Comparison of ENCODE assay signal across 7 cellular contexts in the genomic region with DNA sequence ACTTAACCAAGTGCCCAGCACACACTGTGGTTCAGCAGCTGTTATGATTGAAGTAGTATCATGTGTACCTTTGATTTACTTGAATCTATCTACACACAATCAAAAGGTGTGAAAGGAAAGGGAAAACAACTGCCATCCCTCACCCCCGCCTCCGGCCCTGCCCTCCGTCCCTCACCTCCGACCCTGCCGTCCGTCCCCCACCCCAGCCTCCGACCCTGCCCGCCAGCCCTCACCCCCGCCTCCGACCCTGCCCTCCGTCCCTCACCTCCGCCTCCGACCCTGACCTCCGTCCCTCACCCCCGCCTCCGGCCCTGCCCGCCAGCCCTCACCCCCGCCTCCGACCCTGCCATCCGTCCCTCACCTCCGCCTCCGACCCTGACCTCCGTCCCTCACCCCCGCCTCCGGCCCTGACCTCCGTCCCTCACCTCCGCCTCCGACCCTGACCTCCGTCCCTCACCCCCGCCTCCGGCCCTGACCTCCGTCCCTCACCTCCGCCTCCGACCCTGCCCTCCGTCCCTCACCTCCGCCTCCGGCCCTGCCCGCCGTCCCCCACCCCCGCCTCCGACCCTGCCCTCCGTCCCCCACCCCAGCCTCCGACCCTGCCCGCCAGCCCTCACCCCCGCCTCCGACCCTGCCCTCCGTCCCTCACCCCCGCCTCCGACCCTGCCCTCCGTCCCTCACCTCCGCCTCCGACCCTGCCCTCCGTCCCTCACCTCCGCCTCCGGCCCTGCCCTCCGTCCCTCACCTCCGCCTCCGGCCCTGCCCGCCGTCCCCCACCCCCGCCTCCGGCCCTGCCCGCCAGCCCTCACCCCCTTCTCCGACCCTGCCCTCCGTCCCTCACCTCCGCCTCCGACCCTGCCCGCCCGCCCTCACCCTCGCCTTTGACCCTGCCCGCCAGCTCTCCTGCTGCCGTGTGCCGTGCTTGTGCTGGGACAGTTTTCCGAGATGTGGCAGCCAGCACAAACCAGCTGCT.
A peak's percentile ranks its signal among the peaks of the same experiment; 100 is the strongest.
DNase-seq lines count a peak whose midpoint lies in the region; FAIRE-seq and TF ChIP-seq lines count a peak whose summit lies in the region.
"Not testable (repeated sequence)": the region's sequence is repeated elsewhere in the genome, so short reads cannot be mapped to it uniquely, and the experiment has no call there.

No MANE protein-coding gene starts in this region.

- peak overlapping the region; percentile 78 for H3K4me3 Mint-ChIP-seq in HFFc6
- not testable (repeated sequence) for H3K4me3 Mint-ChIP-seq in activated CD4-positive, alpha-beta memory T cell treated with anti-CD3 and anti-CD28 coated beads for 36 hours

- not testable (repeated sequence) for H4K20me1 ChIP-seq in endothelial cell of umbilical vein (replicated peaks; ENCODE audit: control insufficient read depth, extremely low read depth, insufficient read depth, low read length); osteoblast (ENCODE audit: insufficient read depth, low read length)

- not testable (repeated sequence) for TF ChIP-seq CTCF in HFFc6 (IDR thresholded peaks at IDR 0.05); brain microvascular endothelial cell (IDR thresholded peaks at IDR 0.05; ENCODE audit: low read depth, low read length, missing control alignments); endothelial cell of umbilical vein (IDR thresholded peaks at IDR 0.05; ENCODE audit: extremely low read depth in 1 of 2, insufficient read depth in 1 of 2, low read depth in 1 of 2, low read length in 2 of 2); osteoblast (IDR thresholded peaks at IDR 0.05; ENCODE audit: extremely low read depth, low read depth, low read length)

- TF ChIP-seq POLR2A in endothelial cell of umbilical vein (IDR thresholded peaks at IDR 0.05; ENCODE audit: low read depth, low read length) = not testable (repeated sequence)

- H3K9ac ChIP-seq in endothelial cell of umbilical vein (replicated peaks; ENCODE audit: extremely low read depth, insufficient read depth, low read length) = peak overlapping the region; percentile 63
- H3K9ac ChIP-seq in subcutaneous abdominal adipose tissue (ENCODE audit: low read length in 5 of 5) = not testable (repeated sequence)

- not testable (repeated sequence) for H3K9me3 ChIP-seq in endothelial cell of umbilical vein (replicated peaks; ENCODE audit: control insufficient read depth, insufficient read depth, low read length); osteoblast (ENCODE audit: low read depth, low read length); subcutaneous abdominal adipose tissue (ENCODE audit: control insufficient read depth in 5 of 5, low read length in 5 of 5)

- H3K4me1 ChIP-seq in endothelial cell of umbilical vein (ENCODE audit: control insufficient read depth, extremely low read depth, insufficient read depth, low read length) (peaks cover 73% of the 10 kb centered on the region), osteoblast (ENCODE audit: insufficient read depth, low read length) (peaks cover 75% of the 10 kb centered on the region), subcutaneous abdominal adipose tissue (ENCODE audit: control insufficient read depth in 5 of 5, insufficient read depth in 5 of 5, low read length in 5 of 5) (peaks cover 7 to 52% (median 39%) of the 10 kb centered on the region in 5 donors)

- H3K79me2 ChIP-seq in endothelial cell of umbilical vein (ENCODE audit: control insufficient read depth, insufficient read depth, low read length); osteoblast (ENCODE audit: insufficient read depth, low read length): not testable (repeated sequence)

- in situ Hi-C loops in brain microvascular endothelial cell (cut with HindIII; ENCODE audit: low pct_ligation_motif_present, low sequenced_read_pairs) = not testable (repeated sequence)

- H3K4me2 ChIP-seq in endothelial cell of umbilical vein (ENCODE audit: insufficient read depth, low read length) = peak overlapping the region; percentile 19
- not testable (repeated sequence) for H3K4me2 ChIP-seq in osteoblast (ENCODE audit: insufficient read depth, low read length)

- peaks cover 86% of the 10 kb centered on the region for H3K4me1 Mint-ChIP-seq in HFFc6 (ENCODE audit: low read depth)
- peaks cover 30% of the 10 kb centered on the region for H3K4me1 Mint-ChIP-seq in activated CD4-positive, alpha-beta memory T cell treated with anti-CD3 and anti-CD28 coated beads for 36 hours (ENCODE audit: low read depth)

- H3K27ac ChIP-seq in brain microvascular endothelial cell (peak overlapping the region; percentile 98), endothelial cell of umbilical vein (ENCODE audit: insufficient read depth, low read depth, low read length) (peak overlapping the region; percentile 97), osteoblast (ENCODE audit: low read depth, low read length) (peak overlapping the region; percentile 99), subcutaneous abdominal adipose tissue (ENCODE audit: low read depth, low read length) (peak overlapping the region; percentile 55)

- H3K27me3 Mint-ChIP-seq in HFFc6 (ENCODE audit: insufficient read depth); activated CD4-positive, alpha-beta memory T cell treated with anti-CD3 and anti-CD28 coated beads for 36 hours: not testable (repeated sequence)

- peak overlapping the region; percentile 98 for H3K27ac Mint-ChIP-seq in HFFc6
- H3K27ac Mint-ChIP-seq in activated CD4-positive, alpha-beta memory T cell treated with anti-CD3 and anti-CD28 coated beads for 36 hours = peak overlapping the region; percentile 1

- CTCF ChIA-PET in activated CD4-positive, alpha-beta memory T cell treated with anti-CD3 and anti-CD28 coated beads for 36 hours (lab: Charles Lee) = interaction anchor here (0.7 kb wide), 1 partner anchor 113 kb away, joined by 3 read pairs; no protein-coding TSS in a partner anchor
- CTCF ChIA-PET in endothelial cell of umbilical vein (lab: Charles Lee) = not testable (repeated sequence)

- H3K4me3 ChIP-seq in brain microvascular endothelial cell (ENCODE audit: low read depth, low read length); endothelial cell of umbilical vein (replicated peaks in 1 of 3; ENCODE audit: insufficient read depth in 1 of 3, low read depth in 1 of 3, low read length in 3 of 3); osteoblast (ENCODE audit: insufficient read depth, low read length); subcutaneous abdominal adipose tissue (ENCODE audit: low read depth in 1 of 5, low read length in 5 of 5): not testable (repeated sequence)

- H3K9me1 ChIP-seq in endothelial cell of umbilical vein (replicated peaks; ENCODE audit: control insufficient read depth, extremely low read depth, insufficient read depth, low read length) = not testable (repeated sequence)

- FAIRE-seq in endothelial cell of umbilical vein (lab: Jason Lieb, UNC) = not testable (repeated sequence)

- not testable (repeated sequence) for H3K9me3 Mint-ChIP-seq in HFFc6; activated CD4-positive, alpha-beta memory T cell treated with anti-CD3 and anti-CD28 coated beads for 36 hours

- not testable (repeated sequence) for DNase-seq in HFFc6; activated CD4-positive, alpha-beta memory T cell treated with anti-CD3 and anti-CD28 coated beads for 36 hours; brain microvascular endothelial cell; endothelial cell of umbilical vein (ENCODE audit: low read depth, low spot score); osteoblast (ENCODE audit: insufficient read length, low spot score, missing footprints)
- peak; percentile 60 for DNase-seq in iPS-NIHi11 (ENCODE audit: low spot score)

- POLR2A ChIA-PET in activated CD4-positive, alpha-beta memory T cell treated with anti-CD3 and anti-CD28 coated beads for 36 hours (lab: Charles Lee); endothelial cell of umbilical vein (lab: Charles Lee): not testable (repeated sequence)

- intact Hi-C loops in activated CD4-positive, alpha-beta memory T cell treated with anti-CD3 and anti-CD28 coated beads for 36 hours (cut with micrococcal nuclease) = not testable (repeated sequence)
- intact Hi-C loops in endothelial cell of umbilical vein (cut with micrococcal nuclease) = loop anchor here (1.0 to 5.0 kb wide), 5 partner anchors 18 to 1835 kb away; a partner anchor contains a TSS

- dilution Hi-C loops in endothelial cell of umbilical vein (cut with MboI; ENCODE audit: extremely low pct_ligation_motif_present, low sequenced_read_pairs) = not testable (repeated sequence)

- H2AFZ ChIP-seq in endothelial cell of umbilical vein (ENCODE audit: low read depth, low read length); osteoblast (ENCODE audit: low read length): not testable (repeated sequence)

- H3K36me3 ChIP-seq in brain microvascular endothelial cell (replicated peaks); endothelial cell of umbilical vein (ENCODE audit: control insufficient read depth in 2 of 2, extremely low read depth in 1 of 2, insufficient read depth in 2 of 2, low read length in 2 of 2); osteoblast (ENCODE audit: insufficient read depth, low read length): not testable (repeated sequence)
- peaks cover 3 to 29% (median 18%) of the 10 kb centered on the region in 5 donors for H3K36me3 ChIP-seq in subcutaneous abdominal adipose tissue (ENCODE audit: control insufficient read depth in 5 of 5, insufficient read depth in 5 of 5, low read length in 5 of 5)

- peaks cover 17% of the 10 kb centered on the region for H3K36me3 Mint-ChIP-seq in HFFc6 (ENCODE audit: low read depth)
- not testable (repeated sequence) for H3K36me3 Mint-ChIP-seq in activated CD4-positive, alpha-beta memory T cell treated with anti-CD3 and anti-CD28 coated beads for 36 hours

- H3K27me3 ChIP-seq in brain microvascular endothelial cell (replicated peaks); endothelial cell of umbilical vein (ENCODE audit: control insufficient read depth in 2 of 2, insufficient read depth in 2 of 2, low read length in 2 of 2); osteoblast (ENCODE audit: insufficient read depth, low read length); subcutaneous abdominal adipose tissue (ENCODE audit: control insufficient read depth in 5 of 5, insufficient read depth in 4 of 5, low read length in 5 of 5): not testable (repeated sequence)

- BruUV-seq in endothelial cell of umbilical vein (replicated peaks; lab: Mats Ljungman, UMichigan) = not testable (repeated sequence)
